ENCODE assay signal across 21 cellular contexts in genomic region chr5:123527190-123527589, GRCh38. TPM values are rescaled to one million over a fixed set of nuclear protein-coding genes. Genes with fewer than 3 reads are reported as not detected.
DNase-seq lines count a peak whose midpoint lies in the region; ATAC-seq, FAIRE-seq and TF ChIP-seq lines count a peak whose summit lies in the region.
"Had no signal": no experiment of that assay in that cellular context is flagged by ENCODE, and none has a peak within 500 bp of the region (broad histone marks: within the 10 kb centered on the region; RNA-seq: fewer than 3 reads in every experiment).

No MANE protein-coding gene starts in this region.

- H3K36me3 Mint-ChIP-seq in IgD-negative memory B cell (no peaks in the 10 kb centered on the region), memory B cell (no peaks in the 10 kb centered on the region), HFFc6 (ENCODE audit: low read depth) (no peaks in the 10 kb centered on the region)

- no peak for TF ChIP-seq CTCF in HFFc6 (IDR thresholded peaks at IDR 0.05)

- H3K9me3 Mint-ChIP-seq in IgD-negative memory B cell: no peaks in the 10 kb centered on the region
- H3K9me3 Mint-ChIP-seq in memory B cell: no peaks in the 10 kb centered on the region
- no peaks in the 10 kb centered on the region for H3K9me3 Mint-ChIP-seq in HFFc6
- H3K9me3 Mint-ChIP-seq: activated T-helper 1 cell treated with anti-CD3 and anti-CD28 coated beads, Interleukin-12 subunit alpha, Interleukin-12 subunit beta, Interleukin-2, Interleukin-4 antibody, amounts not matched to agents 30 ng/mL and 10 ng/mL and 1 ng/mL, durations not matched to agents 14 hours and 24 hours and 36 hours; nephron; stimulated activated memory B cell treated with anti-CD40 and anti-IgM and Interleukin-4, amounts not matched to agents 10 μg/mL and 1 μg/mL and 100 μg/mL, for 72 hours had no signal

- H3K4me1 Mint-ChIP-seq in IgD-negative memory B cell (peaks cover 58 to 71% (median 61%) of the 10 kb centered on the region in 3 donors), memory B cell (peaks cover 41% of the 10 kb centered on the region), HFFc6 (ENCODE audit: low read depth) (peaks cover 14% of the 10 kb centered on the region)

- peak; percentile 46 for ATAC-seq in GM21515 (IDR thresholded peaks at IDR 0.05; ENCODE audit: unreplicated experiment)
- no peak for ATAC-seq in memory B cell (ENCODE audit: low read depth)
- ATAC-seq: sciatic nerve; stimulated activated memory B cell treated with anti-CD40 and anti-IgM and Interleukin-4, amounts not matched to agents 10 μg/mL and 1 μg/mL and 100 μg/mL, for 72 hours had no signal

- H3K27me3 Mint-ChIP-seq in IgD-negative memory B cell (no peaks in the 10 kb centered on the region), memory B cell (no peaks in the 10 kb centered on the region), HFFc6 (ENCODE audit: insufficient read depth) (no peaks in the 10 kb centered on the region)
- H3K27me3 Mint-ChIP-seq: activated naive CD8-positive, alpha-beta T cell treated with anti-CD3 and anti-CD28 coated beads, Interleukin-2, amount 10 ng/mL, durations not matched to agents 7 days and 5 days; brain; stimulated activated memory B cell treated with anti-CD40 and anti-IgM and Interleukin-4, amounts not matched to agents 10 μg/mL and 1 μg/mL and 100 μg/mL, for 72 hours had no signal

- H3K4me3 Mint-ChIP-seq in IgD-negative memory B cell (peak overlapping the region in 3 of 4 donors; percentile 4 to 56 (median 15)), memory B cell (peak overlapping the region; percentile 24), HFFc6 (no peak overlapping the region)
- H3K4me3 Mint-ChIP-seq: activated naive CD8-positive, alpha-beta T cell treated with anti-CD3 and anti-CD28 coated beads, Interleukin-2, amount 10 ng/mL, durations not matched to agents 7 days and 5 days; activated T-helper 1 cell treated with anti-CD3 and anti-CD28 coated beads, Interleukin-12 subunit alpha, Interleukin-12 subunit beta, Interleukin-2, Interleukin-4 antibody, amounts not matched to agents 30 ng/mL and 10 ng/mL and 1 ng/mL, durations not matched to agents 14 hours and 24 hours and 36 hours; brain; nephron; stimulated activated memory B cell treated with anti-CD40 and anti-IgM and Interleukin-4, amounts not matched to agents 10 μg/mL and 1 μg/mL and 100 μg/mL, for 72 hours had no signal

- FAIRE-seq in GM18507 (lab: Jason Lieb, UNC): peak; percentile 47
- FAIRE-seq: frontal cortex, H1 had no signal

- no peak for DNase-seq in GM18507 (ENCODE audit: extremely low spot score, insufficient read length, low read depth)
- DNase-seq in memory B cell (ENCODE audit: low spot score in 2 of 2): no peak
- no peak for DNase-seq in EL
- DNase-seq in 8988T: no peak
- DNase-seq in HFFc6: no peak
- DNase-seq: activated CD8-positive, alpha-beta memory T cell treated with anti-CD3 and anti-CD28 coated beads for 24 hours; activated naive CD8-positive, alpha-beta T cell treated with anti-CD3 and anti-CD28 coated beads, Interleukin-2, amount 10 ng/mL, durations not matched to agents 7 days and 5 days; DMS79 treated with DMSO at 0.1 percent for 48 hours; IMR-90; MM.1S; NCI-H1694 treated with DMSO at 0.1 percent for 48 hours; Peyer's patch had no signal

- H3K27ac Mint-ChIP-seq in IgD-negative memory B cell: peak overlapping the region in 2 of 3 donors; percentile 6 to 7
- peak overlapping the region; percentile 48 for H3K27ac Mint-ChIP-seq in memory B cell
- H3K27ac Mint-ChIP-seq in HFFc6: no peak overlapping the region
- H3K27ac Mint-ChIP-seq: activated naive CD8-positive, alpha-beta T cell treated with anti-CD3 and anti-CD28 coated beads, Interleukin-2, amount 10 ng/mL, durations not matched to agents 7 days and 5 days; activated T-helper 1 cell treated with anti-CD3 and anti-CD28 coated beads, Interleukin-12 subunit alpha, Interleukin-12 subunit beta, Interleukin-2, Interleukin-4 antibody, amounts not matched to agents 30 ng/mL and 10 ng/mL and 1 ng/mL, durations not matched to agents 14 hours and 24 hours and 36 hours; brain; stimulated activated memory B cell treated with anti-CD40 and anti-IgM and Interleukin-4, amounts not matched to agents 10 μg/mL and 1 μg/mL and 100 μg/mL, for 72 hours had no signal

RNA-seq across cellular contexts. Expression of gene CSNK1G3, which starts 15.2 kb away (rescaled TPM):
- 53.6 TPM for polyA plus RNA-seq in IgD-negative memory B cell
- 10 to 100 TPM; 28.9 to 40.0 (median 33.3) TPM for total RNA-seq in HFFc6 (2021; fragmentation: NEBNext Ultra II Directional; extraction: Animal tissue kit (Norgen Biotek cat#: 25700))
